In the genomic region with DNA sequence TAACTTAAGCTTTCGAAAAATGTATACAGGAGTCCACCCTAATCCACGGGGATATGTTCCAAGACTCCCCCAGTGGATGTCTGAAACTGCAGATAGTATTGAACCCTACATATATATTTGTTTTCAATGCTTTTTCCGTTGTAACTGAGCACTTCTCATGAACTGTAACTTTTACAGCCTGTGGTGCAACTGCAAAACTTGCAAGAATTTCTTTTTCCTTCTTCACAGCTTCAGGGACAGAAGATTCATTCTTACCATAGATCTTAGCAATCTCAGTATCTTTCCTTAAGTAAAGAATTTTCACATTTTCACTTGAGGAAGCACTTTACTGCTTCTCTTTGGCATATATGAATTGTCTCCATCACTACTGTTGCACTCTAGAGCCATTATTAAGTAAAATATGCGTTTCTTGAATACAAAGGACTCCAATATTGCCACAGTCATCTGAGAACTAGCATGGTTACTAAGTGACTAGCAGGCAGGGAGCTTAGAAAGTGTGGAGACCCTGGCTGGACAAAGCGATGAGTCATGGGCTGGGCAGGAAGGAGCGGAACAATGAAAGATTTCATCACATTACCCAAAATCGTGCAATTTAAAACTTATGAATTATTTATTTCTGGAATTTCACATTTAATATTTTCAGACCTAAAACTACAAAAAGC, we compare ENCODE assay signal across 10 cellular contexts. TPM values are rescaled to one million over a fixed set of nuclear protein-coding genes. Genes with fewer than 3 reads are reported as not detected.
A peak's percentile ranks its signal among the peaks of the same experiment; 100 is the strongest.
DNase-seq lines count a peak whose midpoint lies in the region; ATAC-seq and TF ChIP-seq lines count a peak whose summit lies in the region.
"Had no signal": no experiment of that assay in that cellular context is flagged by ENCODE, and none has a peak within 500 bp of the region (broad histone marks: within the 10 kb centered on the region; RNA-seq: fewer than 3 reads in every experiment).

No MANE protein-coding gene starts in this region.

- H3K9ac ChIP-seq in adipocyte (ENCODE audit: low read length), result peak overlapping the region; percentile 18

- H3K36me3 ChIP-seq in adipocyte (ENCODE audit: control insufficient read depth, insufficient read depth, low read length, severe bottlenecking), result no peaks in the 10 kb centered on the region
- no peaks in the 10 kb centered on the region for H3K36me3 ChIP-seq in upper lobe of right lung

- DNase-seq in NCI-H748 (lab: John Stamatoyannopoulos, UW; ENCODE audit: unreplicated experiment) (peak; percentile 8), NCI-H748 treated with DMSO at 0.1 percent for 48 hours (lab: John Stamatoyannopoulos, UW) (no peak), adipocyte (ENCODE audit: low read depth) (peak; percentile 75), iris pigment epithelial cell (ENCODE audit: low read depth) (peak; percentile 96), upper lobe of right lung (peak; percentile 58), NCI-H526 treated with DMSO at 0.1 percent for 48 hours (lab: John Stamatoyannopoulos, UW) (no peak)

- H3K9me3 ChIP-seq in adipocyte (ENCODE audit: control insufficient read depth, low read length) (no peaks in the 10 kb centered on the region), upper lobe of right lung (no peaks in the 10 kb centered on the region)

- H3K4me3 ChIP-seq in adipocyte (ENCODE audit: low read length) (peak overlapping the region; percentile 57), upper lobe of right lung (no peak overlapping the region)
- H3K4me3 ChIP-seq: dorsolateral prefrontal cortex had no signal

- intact Hi-C loops in upper lobe of right lung (cut with DNase I), result no loop called here

- peak overlapping the region; percentile 18 for H3K27ac ChIP-seq in upper lobe of right lung

- peak; percentile 83 for ATAC-seq in upper lobe of right lung
- ATAC-seq in GM21526 (IDR thresholded peaks at IDR 0.05; ENCODE audit: low FRiP score, unreplicated experiment), result no peak
- no peak for ATAC-seq in GM18519 (IDR thresholded peaks at IDR 0.05; ENCODE audit: low FRiP score, unreplicated experiment)
- ATAC-seq: WTC11 had no signal

- H3K4me1 ChIP-seq in adipocyte (ENCODE audit: control insufficient read depth, insufficient read depth, low read length), result peaks cover 67% of the 10 kb centered on the region
- H3K4me1 ChIP-seq in upper lobe of right lung, result peaks cover 22% of the 10 kb centered on the region

- H3K27me3 ChIP-seq in adipocyte (replicated peaks; ENCODE audit: control insufficient read depth, insufficient read depth, low read length), result no peaks in the 10 kb centered on the region
- no peaks in the 10 kb centered on the region for H3K27me3 ChIP-seq in upper lobe of right lung
- H3K27me3 ChIP-seq: dorsolateral prefrontal cortex had no signal

- no peak for TF ChIP-seq CTCF in upper lobe of right lung (IDR thresholded peaks at IDR 0.05)

RNA-seq across cellular contexts. Expression of gene DPYD, which starts 14.1 kb away (rescaled TPM):
- total RNA-seq in upper lobe of right lung, result 82.7 TPM

Comparison
In these comparisons a context has a peak if more than half of its experiments do, and no peak if none do; other contexts are left out.
1. DNase-seq: peak in NCI-H748 (single experiment), adipocyte (single experiment), iris pigment epithelial cell (single experiment) and upper lobe of right lung (single experiment); none in NCI-H748 treated with DMSO at 0.1 percent for 48 hours (single experiment) and NCI-H526 treated with DMSO at 0.1 percent for 48 hours (single experiment).